In the genomic region with DNA sequence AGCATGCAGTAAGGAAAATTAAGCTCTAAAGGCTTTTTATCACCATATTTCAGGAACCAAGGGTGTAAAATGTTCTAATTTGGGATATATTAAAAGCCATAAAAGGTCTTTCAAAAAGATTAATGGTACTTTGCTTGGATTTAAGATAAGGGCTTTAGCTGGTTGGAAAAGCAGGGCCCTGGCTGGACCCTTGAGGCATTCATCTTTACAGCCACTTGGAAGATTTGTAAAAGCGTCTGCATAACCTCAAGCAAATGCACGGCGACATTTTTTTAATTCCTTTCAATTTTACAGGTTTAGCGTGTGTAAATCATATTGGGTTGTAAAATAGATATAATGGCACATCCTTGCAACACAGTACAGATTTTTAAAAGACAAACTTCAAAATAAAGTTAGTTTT, we compare ENCODE assay signal across 21 cellular contexts. TPM values are rescaled to one million over a fixed set of nuclear protein-coding genes. Genes with fewer than 3 reads are reported as not detected.
A peak's percentile ranks its signal among the peaks of the same experiment; 100 is the strongest.
DNase-seq lines count a peak whose midpoint lies in the region; ATAC-seq and TF ChIP-seq lines count a peak whose summit lies in the region.
"Had no signal": no experiment of that assay in that cellular context is flagged by ENCODE, and none has a peak within 500 bp of the region (broad histone marks: within the 10 kb centered on the region; RNA-seq: fewer than 3 reads in every experiment).

No MANE protein-coding gene starts in this region.

- POLR2A ChIA-PET in HEK293 (lab: Yijun Ruan, JAX): no interaction called here

- no peaks in the 10 kb centered on the region for H3K9me3 ChIP-seq in HEK293 (ENCODE audit: control insufficient read depth, insufficient read depth, low read depth, low read length)
- no peaks in the 10 kb centered on the region for H3K9me3 ChIP-seq in SK-N-MC (ENCODE audit: low read depth, low read length)
- no peaks in the 10 kb centered on the region for H3K9me3 ChIP-seq in tibial artery
- H3K9me3 ChIP-seq: A549; BE2C; BLaER1 treated with 17β-estradiol and CSF1 and Interleukin-3, amounts not matched to agents 10 nM and 100 nM had no signal

- ATAC-seq in HG03354 (IDR thresholded peaks at IDR 0.05; ENCODE audit: poor library complexity, severe bottlenecking, unreplicated experiment): no peak
- ATAC-seq: A549, GM12878 had no signal

- H3K4me1 ChIP-seq in HEK293 (ENCODE audit: control insufficient read depth, insufficient read depth, low read length) (no peaks in the 10 kb centered on the region), tibial artery (peaks cover 0 to 17% (median 10%) of the 10 kb centered on the region in 4 donors)
- H3K4me1 ChIP-seq: BLaER1 treated with 17β-estradiol and CSF1 and Interleukin-3, amounts not matched to agents 10 nM and 100 nM had no signal

- no peaks in the 10 kb centered on the region for H3K27me3 ChIP-seq in tibial artery
- H3K27me3 ChIP-seq: BE2C; BLaER1 treated with 17β-estradiol and CSF1 and Interleukin-3, amounts not matched to agents 10 nM and 100 nM had no signal

- H3K36me3 ChIP-seq in HEK293 (ENCODE audit: control insufficient read depth in 2 of 2, insufficient read depth in 1 of 2, low read length in 2 of 2): peaks cover 0 to 17% of the 10 kb centered on the region in 2 experiments; a peak in 2 of 3 replicates
- no peaks in the 10 kb centered on the region for H3K36me3 ChIP-seq in SK-N-MC (ENCODE audit: insufficient read depth, low read length)
- peaks cover 0 to 25% (median 0%) of the 10 kb centered on the region in 3 donors for H3K36me3 ChIP-seq in tibial artery
- H3K36me3 ChIP-seq: BE2C had no signal

- intact Hi-C loops in tibial artery (cut with DNase I; ENCODE audit: low total_unique reads): no loop called here

- no peak overlapping the region for H3K4me3 ChIP-seq in HEK293 (ENCODE audit: low read depth, low read length)
- peak overlapping the region; percentile 51 for H3K4me3 ChIP-seq in SK-N-MC
- no peak overlapping the region for H3K4me3 ChIP-seq in fibroblast of villous mesenchyme (ENCODE audit: low read depth, low read length)
- no peak overlapping the region for H3K4me3 ChIP-seq in tibial artery
- H3K4me3 ChIP-seq: A549; BLaER1 treated with 17β-estradiol and CSF1 and Interleukin-3, amounts not matched to agents 10 nM and 100 nM; GM12878; GM23248 had no signal

- H3K27ac ChIP-seq in HEK293 (ENCODE audit: extremely low read depth, low read depth, low read length) (no peak overlapping the region), SK-N-MC (peak overlapping the region; percentile 50; the same call in 1 of the 2 replicates), tibial artery (no peak overlapping the region)
- H3K27ac ChIP-seq: A549; BLaER1 treated with 17β-estradiol and CSF1 and Interleukin-3, amounts not matched to agents 10 nM and 100 nM; GM23248 had no signal

- CTCF ChIA-PET in HEK293 (lab: Yijun Ruan, JAX): interaction anchor here (0.5 kb wide), 1 partner anchor 31 kb away, joined by 4 read pairs; no protein-coding TSS in a partner anchor

- no peak overlapping the region for H3K9ac ChIP-seq in SK-N-MC (ENCODE audit: insufficient read length)
- H3K9ac ChIP-seq: BLaER1 treated with 17β-estradiol and CSF1 and Interleukin-3, amounts not matched to agents 10 nM and 100 nM; GM23248 had no signal

- DNase-seq in SK-N-MC (ENCODE audit: low read depth, low spot score): no peak
- DNase-seq in fibroblast of villous mesenchyme (ENCODE audit: low read depth): peak; percentile 55
- DNase-seq in tibial artery: no peak
- DNase-seq in Kasumi-1 (lab: John Stamatoyannopoulos, UW): no peak
- DNase-seq: 8988T; ACHN; AML-193; BE2C; CD4-positive, alpha-beta T cell; CD8-positive, alpha-beta memory T cell; DMS 273 treated with DMSO at 0.1 percent for 48 hours; EL; GDM1; GM23248; H7; HCEC 1CT had no signal

- TF ChIP-seq CTCF in HEK293 (tag by site-specific recombination; IDR thresholded peaks at IDR 0.05) (no peak), fibroblast of villous mesenchyme (IDR thresholded peaks at IDR 0.05; ENCODE audit: insufficient read depth, low read depth, low read length) (no peak), tibial artery (IDR thresholded peaks at IDR 0.05) (no peak)

TF ChIP-seq in HEK293, 187 proteins besides CTCF, POLR2A, EP300 and RAD21:
- no peak for TF ChIP-seq ZNF223 (tag by site-specific recombination; IDR thresholded peaks at IDR 0.05)
- no peak for TF ChIP-seq ZNF426 (tag by site-specific recombination; IDR thresholded peaks at IDR 0.05)
- no peak for TF ChIP-seq ZNF324 (tag by site-specific recombination; IDR thresholded peaks at IDR 0.05)
- TF ChIP-seq, protein P1, sequence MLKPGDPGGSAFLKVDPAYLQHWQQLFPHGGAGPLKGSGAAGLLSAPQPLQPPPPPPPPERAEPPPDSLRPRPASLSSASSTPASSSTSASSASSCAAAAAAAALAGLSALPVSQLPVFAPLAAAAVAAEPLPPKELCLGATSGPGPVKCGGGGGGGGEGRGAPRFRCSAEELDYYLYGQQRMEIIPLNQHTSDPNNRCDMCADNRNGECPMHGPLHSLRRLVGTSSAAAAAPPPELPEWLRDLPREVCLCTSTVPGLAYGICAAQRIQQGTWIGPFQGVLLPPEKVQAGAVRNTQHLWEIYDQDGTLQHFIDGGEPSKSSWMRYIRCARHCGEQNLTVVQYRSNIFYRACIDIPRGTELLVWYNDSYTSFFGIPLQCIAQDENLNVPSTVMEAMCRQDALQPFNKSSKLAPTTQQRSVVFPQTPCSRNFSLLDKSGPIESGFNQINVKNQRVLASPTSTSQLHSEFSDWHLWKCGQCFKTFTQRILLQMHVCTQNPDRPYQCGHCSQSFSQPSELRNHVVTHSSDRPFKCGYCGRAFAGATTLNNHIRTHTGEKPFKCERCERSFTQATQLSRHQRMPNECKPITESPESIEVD (tag by site-specific recombination; IDR thresholded peaks at IDR 0.05): peak; percentile 65

RNA-seq across cellular contexts. Expression of a gene that starts 27.2 kb away (rescaled TPM):
- total RNA-seq in fibroblast of villous mesenchyme: 47.0 and 48.8 TPM in 2 replicates
